Comparison of ENCODE assay signal across 14 cellular contexts in genomic region chr5:76684012-76684731, GRCh38.
"Had no signal": no experiment of that assay in that cellular context is flagged by ENCODE, and none has a peak within 500 bp of the region (broad histone marks: within the 10 kb centered on the region; RNA-seq: fewer than 3 reads in every experiment).

No MANE protein-coding gene starts in this region.

- H3K27me3 ChIP-seq: gastrocnemius medialis, testis, upper lobe of right lung had no signal

- H3K27me3 Mint-ChIP-seq: activated CD4-positive, alpha-beta memory T cell treated with anti-CD3 and anti-CD28 coated beads for 36 hours; activated naive CD8-positive, alpha-beta T cell treated with anti-CD3 and anti-CD28 coated beads, Interleukin-2, amount 10 ng/mL, durations not matched to agents 7 days and 5 days; stimulated activated naive CD8-positive, alpha-beta T cell treated with anti-CD3 and anti-CD28 coated beads, Interleukin-15, amount 100 ng/mL, for 72 hours had no signal

- H3K27ac ChIP-seq: gastrocnemius medialis, psoas muscle, testis, upper lobe of right lung had no signal

- H3K9me3 Mint-ChIP-seq: activated CD4-positive, alpha-beta memory T cell treated with anti-CD3 and anti-CD28 coated beads for 36 hours; activated naive CD8-positive, alpha-beta T cell treated with anti-CD3 and anti-CD28 coated beads, Interleukin-2, amount 10 ng/mL, durations not matched to agents 7 days and 5 days; stimulated activated naive CD8-positive, alpha-beta T cell treated with anti-CD3 and anti-CD28 coated beads, Interleukin-15, amount 100 ng/mL, for 72 hours had no signal

- H3K4me1 Mint-ChIP-seq: stimulated activated naive CD8-positive, alpha-beta T cell treated with anti-CD3 and anti-CD28 coated beads, Interleukin-15, amount 100 ng/mL, for 72 hours had no signal

- H3K4me1 ChIP-seq: gastrocnemius medialis, psoas muscle, testis had no signal

- H3K36me3 ChIP-seq: gastrocnemius medialis, upper lobe of right lung had no signal

- H3K27ac Mint-ChIP-seq: activated CD4-positive, alpha-beta memory T cell treated with anti-CD3 and anti-CD28 coated beads for 36 hours; activated naive CD8-positive, alpha-beta T cell treated with anti-CD3 and anti-CD28 coated beads, Interleukin-2, amount 10 ng/mL, durations not matched to agents 7 days and 5 days had no signal

- ATAC-seq: gastrocnemius medialis; psoas muscle; stimulated activated naive CD8-positive, alpha-beta T cell treated with anti-CD3 and anti-CD28 coated beads, Interleukin-15, amount 100 ng/mL, for 72 hours; upper lobe of right lung had no signal

- DNase-seq: activated CD4-positive, alpha-beta memory T cell treated with anti-CD3 and anti-CD28 coated beads for 36 hours; activated CD4-positive, CD25-positive, alpha-beta regulatory T cell treated with anti-CD3 and anti-CD28 coated beads, Interleukin-2, amount 50 U/mL, for 72 hours; activated naive CD8-positive, alpha-beta T cell treated with anti-CD3 and anti-CD28 coated beads, Interleukin-2, amount 10 ng/mL, durations not matched to agents 7 days and 5 days; activated T-cell treated with anti-CD3 and anti-CD28 coated beads, Interleukin-2, amount 50 U/mL, for 48 hours; anterior cingulate cortex; effector CD4-positive, alpha-beta T cell; gastrocnemius medialis; mammary epithelial cell; psoas muscle; stimulated activated CD4-positive, alpha-beta T cell treated with anti-CD3 and anti-CD28 coated beads, Interleukin-4, amount 100 ng/mL, for 24 hours; stimulated activated naive CD8-positive, alpha-beta T cell treated with anti-CD3 and anti-CD28 coated beads, Interleukin-15, amount 100 ng/mL, for 72 hours; SW 1271; testis; upper lobe of right lung had no signal

- H3K9me3 ChIP-seq: gastrocnemius medialis, psoas muscle, testis, upper lobe of right lung had no signal

- H3K4me3 Mint-ChIP-seq: activated CD4-positive, alpha-beta memory T cell treated with anti-CD3 and anti-CD28 coated beads for 36 hours; activated naive CD8-positive, alpha-beta T cell treated with anti-CD3 and anti-CD28 coated beads, Interleukin-2, amount 10 ng/mL, durations not matched to agents 7 days and 5 days; stimulated activated naive CD8-positive, alpha-beta T cell treated with anti-CD3 and anti-CD28 coated beads, Interleukin-15, amount 100 ng/mL, for 72 hours had no signal

- H3K4me3 ChIP-seq: gastrocnemius medialis, psoas muscle, testis, upper lobe of right lung had no signal
